ENCODE assay signal across 11 cellular contexts in genomic region chr14:55513491-55513890, GRCh38.
"Had no signal": no experiment of that assay in that cellular context is flagged by ENCODE, and none has a peak within 500 bp of the region (broad histone marks: within the 10 kb centered on the region; RNA-seq: fewer than 3 reads in every experiment).

No MANE protein-coding gene starts in this region.

- H3K9me3 ChIP-seq: HAP-1 had no signal

- H3K4me2 ChIP-seq: GM23338 had no signal

- FAIRE-seq: H1, H54 had no signal

- H3K4me1 ChIP-seq: HAP-1 had no signal

- ATAC-seq: GM23338, HCT116 had no signal

- H3K9ac ChIP-seq: GM23248 had no signal

- H3K27ac ChIP-seq: GM23248 had no signal

- H3K4me3 ChIP-seq: GM23248, GM23338, HAP-1 had no signal

- H2AFZ ChIP-seq: GM23248, GM23338 had no signal

- DNase-seq: GM23248, GOT3, H7, H9, HCEC 1CT, HFFc6 had no signal

- H3K36me3 ChIP-seq: HAP-1 had no signal
